14 cellular contexts compared by ENCODE assay signal in the genomic region with DNA sequence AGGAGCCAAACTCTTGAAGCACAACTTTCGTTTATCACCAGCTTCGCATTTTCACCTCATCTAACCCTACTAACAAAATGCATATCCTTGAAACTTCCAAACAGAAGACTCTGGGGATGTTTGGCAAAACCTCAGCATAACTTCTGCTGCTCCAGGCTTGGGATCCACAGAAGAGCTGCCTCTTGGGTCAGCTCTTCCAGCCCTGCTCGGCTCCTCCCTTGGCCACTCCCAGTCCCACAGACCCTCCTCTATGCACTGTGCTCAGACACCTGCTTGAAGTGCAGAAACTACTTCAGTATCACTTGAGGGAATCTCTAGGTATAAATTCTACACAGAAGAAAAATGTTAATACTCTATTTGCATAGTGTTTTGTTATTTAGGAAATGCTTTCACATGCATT.
DNase-seq lines count a peak whose midpoint lies in the region; ATAC-seq and TF ChIP-seq lines count a peak whose summit lies in the region.
"Had no signal": no experiment of that assay in that cellular context is flagged by ENCODE, and none has a peak within 500 bp of the region (broad histone marks: within the 10 kb centered on the region; RNA-seq: fewer than 3 reads in every experiment).

No MANE protein-coding gene starts in this region.

- H3K27me3 Mint-ChIP-seq in natural killer cell (ENCODE audit: low read depth in 2 of 2) = no peaks in the 10 kb centered on the region

- intact Hi-C loops in natural killer cell (cut with micrococcal nuclease) = loop anchor here (5.0 kb wide), 2 partner anchors 107 to 922 kb away; a partner anchor contains a TSS

- peaks cover 77 to 83% of the 10 kb centered on the region in 2 donors for H3K4me1 Mint-ChIP-seq in natural killer cell

- no peak for TF ChIP-seq CTCF in brain microvascular endothelial cell (IDR thresholded peaks at IDR 0.05; ENCODE audit: low read depth, low read length, missing control alignments)
- no peak for TF ChIP-seq CTCF in natural killer cell (IDR thresholded peaks at IDR 0.05)

- H3K9me3 Mint-ChIP-seq in natural killer cell = no peaks in the 10 kb centered on the region
- H3K9me3 Mint-ChIP-seq: T-helper 1 cell treated with Interleukin-12 subunit alpha and Interleukin-12 subunit beta and Interleukin-4 antibody, amounts not matched to agents 30 μg/mL and 1 μg/mL, for 36 hours had no signal

- H3K27ac ChIP-seq in brain microvascular endothelial cell = peak overlapping the region; percentile 59
- no peak overlapping the region for H3K27ac ChIP-seq in caudate nucleus (ENCODE audit: low read depth, low read length)
- H3K27ac ChIP-seq: esophagus squamous epithelium, neutrophil had no signal

- in situ Hi-C loops in brain microvascular endothelial cell (cut with HindIII; ENCODE audit: low pct_ligation_motif_present, low sequenced_read_pairs) = no loop called here

- ATAC-seq in natural killer cell = no peak

- H3K36me3 Mint-ChIP-seq in natural killer cell = peaks cover 11% of the 10 kb centered on the region

- H3K4me3 Mint-ChIP-seq in natural killer cell = no peak overlapping the region

- H3K36me3 ChIP-seq in brain microvascular endothelial cell (replicated peaks) = no peaks in the 10 kb centered on the region
- H3K36me3 ChIP-seq: esophagus squamous epithelium, neutrophil, Peyer's patch had no signal

- H3K4me3 ChIP-seq in brain microvascular endothelial cell (ENCODE audit: low read depth, low read length) = no peak overlapping the region
- H3K4me3 ChIP-seq: esophagus squamous epithelium, Peyer's patch had no signal

- H3K27me3 ChIP-seq in brain microvascular endothelial cell (replicated peaks) = no peaks in the 10 kb centered on the region
- H3K27me3 ChIP-seq: esophagus squamous epithelium, neutrophil, Peyer's patch had no signal

- peak; percentile 55 for DNase-seq in Daoy (ENCODE audit: low read depth)
- peak; percentile 23 to 67 for DNase-seq in NCI-H526 (lab: John Stamatoyannopoulos, UW)
- no peak for DNase-seq in brain microvascular endothelial cell
- DNase-seq in natural killer cell = no peak
- DNase-seq in NCI-H1105 (lab: John Stamatoyannopoulos, UW) = no peak
- DNase-seq in caudate nucleus (lab: John Stamatoyannopoulos, UW) = no peak
- no peak for DNase-seq in NCI-H2171 treated with DMSO at 0.1 percent for 48 hours (lab: John Stamatoyannopoulos, UW)
- no peak for DNase-seq in NCI-H2081 treated with DMSO at 0.1 percent for 48 hours (lab: John Stamatoyannopoulos, UW)
- DNase-seq: activated CD4-positive, alpha-beta T cell treated with anti-CD3 and anti-CD28 coated beads, Interleukin-2, amount 50 U/mL, for 1 hour; activated naive CD4-positive, alpha-beta T cell; esophagus squamous epithelium; Peyer's patch had no signal

- H3K27ac Mint-ChIP-seq in natural killer cell = peak overlapping the region; percentile 97 to 98

Comparison
In these comparisons a context has a peak if more than half of its experiments do, and no peak if none do; other contexts are left out.
1. DNase-seq: peak in Daoy (single experiment) and NCI-H526 (2 of 2); none in brain microvascular endothelial cell (single experiment), natural killer cell (single experiment), NCI-H1105 (single experiment), caudate nucleus (0 of 61), NCI-H2171 treated with DMSO at 0.1 percent for 48 hours (single experiment) and NCI-H2081 treated with DMSO at 0.1 percent for 48 hours (single experiment).